7 cellular contexts compared by ENCODE assay signal in genomic region chr2:87466591-87467120, GRCh38.
A peak's percentile ranks its signal among the peaks of the same experiment; 100 is the strongest.
DNase-seq lines count a peak whose midpoint lies in the region; ATAC-seq and TF ChIP-seq lines count a peak whose summit lies in the region.
"Not testable (repeated sequence)": the region's sequence is repeated elsewhere in the genome, so short reads cannot be mapped to it uniquely, and the experiment has no call there.

No MANE protein-coding gene starts in this region.

- H3K36me3 ChIP-seq in left ventricle myocardium inferior = not testable (repeated sequence)

- H3K27me3 ChIP-seq in left ventricle myocardium inferior (ENCODE audit: low read depth) = not testable (repeated sequence)

- peak; percentile 66 for DNase-seq in activated CD4-positive, alpha-beta T cell treated with anti-CD3 and anti-CD28 coated beads for 1 hour
- DNase-seq in activated gamma-delta T cell treated with anti-CD3 and anti-CD28 coated beads, Interleukin-2, amount 50 U/mL, for 16 hours (ENCODE audit: low read depth) = peak; percentile 12
- not testable (repeated sequence) for DNase-seq in left ventricle myocardium inferior
- peak; percentile 38 to 68 (median 68) for DNase-seq in stimulated activated CD4-positive, alpha-beta T cell treated with anti-CD3 and anti-CD28 coated beads, Interleukin-12 subunit alpha, Interleukin-12 subunit beta, amount 100 ng/mL, for 48 hours (ENCODE audit: low read depth in 2 of 3, low spot score in 1 of 3)

- ATAC-seq in GM18907 (IDR thresholded peaks at IDR 0.05; ENCODE audit: unreplicated experiment) (peak; percentile 73), HG02623 (IDR thresholded peaks at IDR 0.05; ENCODE audit: unreplicated experiment) (peak; percentile 48), HG03565 (IDR thresholded peaks at IDR 0.05; ENCODE audit: unreplicated experiment) (peak; percentile 67)

- H3K27ac ChIP-seq in left ventricle myocardium inferior (replicated peaks) = not testable (repeated sequence)

- TF ChIP-seq CTCF in left ventricle myocardium inferior (IDR thresholded peaks at IDR 0.05; ENCODE audit: borderline replicate concordance) = peak; percentile 25

- not testable (repeated sequence) for H3K4me3 ChIP-seq in left ventricle myocardium inferior

- H3K4me1 ChIP-seq in left ventricle myocardium inferior = not testable (repeated sequence)

- not testable (repeated sequence) for H3K9me3 ChIP-seq in left ventricle myocardium inferior (replicated peaks)

- intact Hi-C loops in left ventricle myocardium inferior (cut with micrococcal nuclease) = not testable (repeated sequence)
